28 cellular contexts compared by ENCODE assay signal in the genomic region with DNA sequence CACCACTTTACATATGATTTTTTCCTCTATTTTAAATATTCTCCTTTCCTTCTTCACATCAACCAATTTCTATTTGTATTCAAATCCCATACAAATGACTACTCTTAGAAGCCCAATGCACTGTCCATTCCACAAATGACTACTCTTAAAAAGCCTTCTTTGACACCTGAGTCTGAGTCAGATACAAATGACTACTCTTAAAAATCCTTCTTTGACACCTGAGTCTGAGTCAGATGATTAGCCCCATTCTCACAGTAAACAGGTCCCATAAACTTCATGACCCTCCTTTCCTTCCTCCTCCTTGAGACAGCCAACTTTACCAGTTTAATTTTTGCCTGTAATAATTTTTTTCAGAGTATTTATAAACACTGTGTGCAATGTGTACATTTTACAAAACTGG.
"Had no signal": no experiment of that assay in that cellular context is flagged by ENCODE, and none has a peak within 500 bp of the region (broad histone marks: within the 10 kb centered on the region; RNA-seq: fewer than 3 reads in every experiment).

No MANE protein-coding gene starts in this region.

- H3K36me3 Mint-ChIP-seq: memory B cell, neural progenitor cell, type B pancreatic cell had no signal

- H3K4me3 ChIP-seq: neural progenitor cell, psoas muscle, right atrium auricular region, smooth muscle cell, thoracic aorta, uterus had no signal

- H3K27me3 ChIP-seq: neural progenitor cell, right atrium auricular region, uterus had no signal

- H3K4me1 Mint-ChIP-seq: memory B cell, neural progenitor cell had no signal

- H3K36me3 ChIP-seq: neural progenitor cell, right atrium auricular region, thoracic aorta, uterus had no signal

- H3K4me3 Mint-ChIP-seq: activated naive CD4-positive, alpha-beta T cell treated with anti-CD3 and anti-CD28 coated beads for 36 hours; memory B cell; naive thymus-derived CD8-positive, alpha-beta T cell; neural progenitor cell; type B pancreatic cell had no signal

- H3K27me3 Mint-ChIP-seq: naive thymus-derived CD8-positive, alpha-beta T cell; type B pancreatic cell had no signal

- H3K9me3 Mint-ChIP-seq: memory B cell; naive thymus-derived CD8-positive, alpha-beta T cell; neural progenitor cell had no signal

- FAIRE-seq: colon, endometrium, keratinocyte had no signal

- ATAC-seq: left colon; naive thymus-derived CD8-positive, alpha-beta T cell; psoas muscle had no signal

- DNase-seq: activated CD4-positive, alpha-beta T cell treated with anti-CD3 and anti-CD28 coated beads for 4 hours; activated CD4-positive, alpha-beta T cell treated with anti-CD3 and anti-CD28 coated beads, Interleukin-2, amount 50 U/mL, for 48 hours; activated CD8-positive, alpha-beta memory T cell treated with anti-CD3 and anti-CD28 coated beads, Interleukin-2, amount 50 U/mL, for 48 hours; activated effector memory CD4-positive, alpha-beta T cell treated with anti-CD3 and anti-CD28 coated beads, Interleukin-2, amount 50 U/mL, for 16 hours; activated naive CD4-positive, alpha-beta T cell treated with anti-CD3 and anti-CD28 coated beads for 36 hours; dermis blood vessel endothelial cell; effector CD8-positive, alpha-beta T cell; erythroblast; head of caudate nucleus; hippocampal formation; left colon; naive thymus-derived CD8-positive, alpha-beta T cell; occipital lobe; psoas muscle; SK-N-SH; stimulated activated CD4-positive, alpha-beta T cell treated with anti-CD3 and anti-CD28 coated beads, Interleukin-1b, Interleukin-23, amount 100 ng/mL, for 48 hours; stimulated activated naive CD4-positive, alpha-beta T cell treated with Interleukin-2 at 50 U/mL for 16 hours; T-helper 2 cell; uterus had no signal
